Comparison of ENCODE assay signal across 2 cellular contexts in the genomic region with DNA sequence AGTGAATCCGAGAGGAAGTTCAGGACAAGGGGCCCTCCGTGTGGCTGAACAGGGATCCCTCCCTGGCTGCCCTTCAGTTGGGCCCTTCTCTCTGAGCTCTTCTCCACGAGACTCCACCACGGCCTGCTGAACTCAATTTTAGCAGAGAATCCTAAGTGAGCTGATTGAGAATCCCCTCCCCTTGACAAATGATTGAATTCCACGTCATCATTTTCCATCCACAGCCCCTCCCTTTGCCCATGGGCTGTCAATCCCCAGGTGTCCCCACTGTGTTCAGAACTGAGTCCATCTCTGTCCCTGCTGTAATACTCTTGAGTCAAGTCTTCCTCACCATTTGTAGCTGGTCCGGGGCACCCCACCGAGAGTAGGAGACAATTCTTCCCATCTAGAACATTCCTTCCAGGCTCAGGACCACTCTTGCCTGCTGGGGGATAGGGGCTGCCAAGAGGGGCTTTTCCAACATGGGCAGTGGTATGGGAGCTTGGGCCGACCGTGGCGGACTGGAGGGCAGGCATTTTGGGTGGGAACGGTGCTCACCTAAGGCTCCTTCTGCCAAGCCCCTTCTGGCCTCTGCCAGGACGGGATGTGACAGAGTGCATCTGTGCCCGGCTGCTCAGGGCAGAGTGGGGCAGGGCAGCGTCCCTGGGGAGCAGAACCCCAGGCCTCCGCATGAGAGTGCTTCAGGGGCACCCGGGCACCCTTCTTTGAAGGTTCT.
TF ChIP-seq lines count a peak whose summit lies in the region.

No MANE protein-coding gene starts in this region.

TF ChIP-seq in SK-N-SH, 30 proteins besides CTCF, POLR2A, EP300 and RAD21 (continued from another document):
- TF ChIP-seq, protein P1, sequence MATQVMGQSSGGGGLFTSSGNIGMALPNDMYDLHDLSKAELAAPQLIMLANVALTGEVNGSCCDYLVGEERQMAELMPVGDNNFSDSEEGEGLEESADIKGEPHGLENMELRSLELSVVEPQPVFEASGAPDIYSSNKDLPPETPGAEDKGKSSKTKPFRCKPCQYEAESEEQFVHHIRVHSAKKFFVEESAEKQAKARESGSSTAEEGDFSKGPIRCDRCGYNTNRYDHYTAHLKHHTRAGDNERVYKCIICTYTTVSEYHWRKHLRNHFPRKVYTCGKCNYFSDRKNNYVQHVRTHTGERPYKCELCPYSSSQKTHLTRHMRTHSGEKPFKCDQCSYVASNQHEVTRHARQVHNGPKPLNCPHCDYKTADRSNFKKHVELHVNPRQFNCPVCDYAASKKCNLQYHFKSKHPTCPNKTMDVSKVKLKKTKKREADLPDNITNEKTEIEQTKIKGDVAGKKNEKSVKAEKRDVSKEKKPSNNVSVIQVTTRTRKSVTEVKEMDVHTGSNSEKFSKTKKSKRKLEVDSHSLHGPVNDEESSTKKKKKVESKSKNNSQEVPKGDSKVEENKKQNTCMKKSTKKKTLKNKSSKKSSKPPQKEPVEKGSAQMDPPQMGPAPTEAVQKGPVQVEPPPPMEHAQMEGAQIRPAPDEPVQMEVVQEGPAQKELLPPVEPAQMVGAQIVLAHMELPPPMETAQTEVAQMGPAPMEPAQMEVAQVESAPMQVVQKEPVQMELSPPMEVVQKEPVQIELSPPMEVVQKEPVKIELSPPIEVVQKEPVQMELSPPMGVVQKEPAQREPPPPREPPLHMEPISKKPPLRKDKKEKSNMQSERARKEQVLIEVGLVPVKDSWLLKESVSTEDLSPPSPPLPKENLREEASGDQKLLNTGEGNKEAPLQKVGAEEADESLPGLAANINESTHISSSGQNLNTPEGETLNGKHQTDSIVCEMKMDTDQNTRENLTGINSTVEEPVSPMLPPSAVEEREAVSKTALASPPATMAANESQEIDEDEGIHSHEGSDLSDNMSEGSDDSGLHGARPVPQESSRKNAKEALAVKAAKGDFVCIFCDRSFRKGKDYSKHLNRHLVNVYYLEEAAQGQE (IDR thresholded peaks at IDR 0.05; ENCODE audit: low read depth, low read length): no peak
- TF ChIP-seq RXRA (IDR thresholded peaks at IDR 0.05; ENCODE audit: borderline replicate concordance, low read depth) (no peak), CHD2 (IDR thresholded peaks at IDR 0.05; ENCODE audit: low read length, partially characterized antibody) (no peak), SIN3A (IDR thresholded peaks at IDR 0.05; ENCODE audit: borderline replicate concordance, low read depth, low read length) (no peak), GABPA (IDR thresholded peaks at IDR 0.05; ENCODE audit: low read depth) (no peak), RFX5 (IDR thresholded peaks at IDR 0.05; ENCODE audit: low read length) (no peak), SMC3 (IDR thresholded peaks at IDR 0.05; ENCODE audit: low read depth, low read length) (no peak)
- TF ChIP-seq, protein P2, sequence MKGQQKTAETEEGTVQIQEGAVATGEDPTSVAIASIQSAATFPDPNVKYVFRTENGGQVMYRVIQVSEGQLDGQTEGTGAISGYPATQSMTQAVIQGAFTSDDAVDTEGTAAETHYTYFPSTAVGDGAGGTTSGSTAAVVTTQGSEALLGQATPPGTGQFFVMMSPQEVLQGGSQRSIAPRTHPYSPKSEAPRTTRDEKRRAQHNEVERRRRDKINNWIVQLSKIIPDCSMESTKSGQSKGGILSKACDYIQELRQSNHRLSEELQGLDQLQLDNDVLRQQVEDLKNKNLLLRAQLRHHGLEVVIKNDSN (IDR thresholded peaks at IDR 0.05; ENCODE audit: borderline replicate concordance, low read depth): no peak
TF ChIP-seq in SK-N-SH: peak in this region for 0.

TF ChIP-seq in SK-N-SH treated with all-trans-retinoic acid at 6 μM for 48 hours, 23 proteins besides CTCF, POLR2A, EP300 and RAD21 (continued from another document):
- TF ChIP-seq TCF4 (CRISPR knock-in tag; IDR thresholded peaks at IDR 0.05; ENCODE audit: borderline replicate concordance): no peak
- TF ChIP-seq, protein P3, sequence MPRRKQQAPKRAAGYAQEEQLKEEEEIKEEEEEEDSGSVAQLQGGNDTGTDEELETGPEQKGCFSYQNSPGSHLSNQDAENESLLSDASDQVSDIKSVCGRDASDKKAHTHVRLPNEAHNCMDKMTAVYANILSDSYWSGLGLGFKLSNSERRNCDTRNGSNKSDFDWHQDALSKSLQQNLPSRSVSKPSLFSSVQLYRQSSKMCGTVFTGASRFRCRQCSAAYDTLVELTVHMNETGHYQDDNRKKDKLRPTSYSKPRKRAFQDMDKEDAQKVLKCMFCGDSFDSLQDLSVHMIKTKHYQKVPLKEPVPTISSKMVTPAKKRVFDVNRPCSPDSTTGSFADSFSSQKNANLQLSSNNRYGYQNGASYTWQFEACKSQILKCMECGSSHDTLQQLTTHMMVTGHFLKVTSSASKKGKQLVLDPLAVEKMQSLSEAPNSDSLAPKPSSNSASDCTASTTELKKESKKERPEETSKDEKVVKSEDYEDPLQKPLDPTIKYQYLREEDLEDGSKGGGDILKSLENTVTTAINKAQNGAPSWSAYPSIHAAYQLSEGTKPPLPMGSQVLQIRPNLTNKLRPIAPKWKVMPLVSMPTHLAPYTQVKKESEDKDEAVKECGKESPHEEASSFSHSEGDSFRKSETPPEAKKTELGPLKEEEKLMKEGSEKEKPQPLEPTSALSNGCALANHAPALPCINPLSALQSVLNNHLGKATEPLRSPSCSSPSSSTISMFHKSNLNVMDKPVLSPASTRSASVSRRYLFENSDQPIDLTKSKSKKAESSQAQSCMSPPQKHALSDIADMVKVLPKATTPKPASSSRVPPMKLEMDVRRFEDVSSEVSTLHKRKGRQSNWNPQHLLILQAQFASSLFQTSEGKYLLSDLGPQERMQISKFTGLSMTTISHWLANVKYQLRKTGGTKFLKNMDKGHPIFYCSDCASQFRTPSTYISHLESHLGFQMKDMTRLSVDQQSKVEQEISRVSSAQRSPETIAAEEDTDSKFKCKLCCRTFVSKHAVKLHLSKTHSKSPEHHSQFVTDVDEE (CRISPR knock-in tag; IDR thresholded peaks at IDR 0.05): no peak
- no peak for TF ChIP-seq PPARA (CRISPR knock-in tag; IDR thresholded peaks at IDR 0.05; ENCODE audit: borderline replicate concordance)
- no peak for TF ChIP-seq ZNF70 (CRISPR knock-in tag; IDR thresholded peaks at IDR 0.05)
- TF ChIP-seq, protein P4, sequence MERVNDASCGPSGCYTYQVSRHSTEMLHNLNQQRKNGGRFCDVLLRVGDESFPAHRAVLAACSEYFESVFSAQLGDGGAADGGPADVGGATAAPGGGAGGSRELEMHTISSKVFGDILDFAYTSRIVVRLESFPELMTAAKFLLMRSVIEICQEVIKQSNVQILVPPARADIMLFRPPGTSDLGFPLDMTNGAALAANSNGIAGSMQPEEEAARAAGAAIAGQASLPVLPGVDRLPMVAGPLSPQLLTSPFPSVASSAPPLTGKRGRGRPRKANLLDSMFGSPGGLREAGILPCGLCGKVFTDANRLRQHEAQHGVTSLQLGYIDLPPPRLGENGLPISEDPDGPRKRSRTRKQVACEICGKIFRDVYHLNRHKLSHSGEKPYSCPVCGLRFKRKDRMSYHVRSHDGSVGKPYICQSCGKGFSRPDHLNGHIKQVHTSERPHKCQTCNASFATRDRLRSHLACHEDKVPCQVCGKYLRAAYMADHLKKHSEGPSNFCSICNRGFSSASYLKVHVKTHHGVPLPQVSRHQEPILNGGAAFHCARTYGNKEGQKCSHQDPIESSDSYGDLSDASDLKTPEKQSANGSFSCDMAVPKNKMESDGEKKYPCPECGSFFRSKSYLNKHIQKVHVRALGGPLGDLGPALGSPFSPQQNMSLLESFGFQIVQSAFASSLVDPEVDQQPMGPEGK (CRISPR knock-in tag; IDR thresholded peaks at IDR 0.05; ENCODE audit: borderline replicate concordance): no peak
- TF ChIP-seq ZNF565 (CRISPR knock-in tag; conservative IDR thresholded peaks at IDR 0.05; ENCODE audit: low read depth): no peak
- TF ChIP-seq GLIS3 (CRISPR knock-in tag; IDR thresholded peaks at IDR 0.05): no peak
- no peak for TF ChIP-seq BACH2 (CRISPR knock-in tag; IDR thresholded peaks at IDR 0.05; ENCODE audit: borderline replicate concordance)
- TF ChIP-seq ISL1 (CRISPR knock-in tag; IDR thresholded peaks at IDR 0.05): no peak
- no peak for TF ChIP-seq ZC3H10 (CRISPR knock-in tag; IDR thresholded peaks at IDR 0.05)
- TF ChIP-seq OSR1 (CRISPR knock-in tag; IDR thresholded peaks at IDR 0.05): no peak
- TF ChIP-seq, protein P5, sequence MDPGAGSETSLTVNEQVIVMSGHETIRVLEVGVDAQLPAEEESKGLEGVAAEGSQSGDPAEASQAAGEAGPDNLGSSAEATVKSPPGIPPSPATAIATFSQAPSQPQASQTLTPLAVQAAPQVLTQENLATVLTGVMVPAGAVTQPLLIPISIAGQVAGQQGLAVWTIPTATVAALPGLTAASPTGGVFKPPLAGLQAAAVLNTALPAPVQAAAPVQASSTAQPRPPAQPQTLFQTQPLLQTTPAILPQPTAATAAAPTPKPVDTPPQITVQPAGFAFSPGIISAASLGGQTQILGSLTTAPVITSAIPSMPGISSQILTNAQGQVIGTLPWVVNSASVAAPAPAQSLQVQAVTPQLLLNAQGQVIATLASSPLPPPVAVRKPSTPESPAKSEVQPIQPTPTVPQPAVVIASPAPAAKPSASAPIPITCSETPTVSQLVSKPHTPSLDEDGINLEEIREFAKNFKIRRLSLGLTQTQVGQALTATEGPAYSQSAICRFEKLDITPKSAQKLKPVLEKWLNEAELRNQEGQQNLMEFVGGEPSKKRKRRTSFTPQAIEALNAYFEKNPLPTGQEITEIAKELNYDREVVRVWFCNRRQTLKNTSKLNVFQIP (CRISPR knock-in tag; IDR thresholded peaks at IDR 0.05; ENCODE audit: borderline replicate concordance, low read depth): no peak
TF ChIP-seq in SK-N-SH treated with all-trans-retinoic acid at 6 μM for 48 hours: peak in this region for 0.
